18 cellular contexts compared by ENCODE assay signal in the genomic region with DNA sequence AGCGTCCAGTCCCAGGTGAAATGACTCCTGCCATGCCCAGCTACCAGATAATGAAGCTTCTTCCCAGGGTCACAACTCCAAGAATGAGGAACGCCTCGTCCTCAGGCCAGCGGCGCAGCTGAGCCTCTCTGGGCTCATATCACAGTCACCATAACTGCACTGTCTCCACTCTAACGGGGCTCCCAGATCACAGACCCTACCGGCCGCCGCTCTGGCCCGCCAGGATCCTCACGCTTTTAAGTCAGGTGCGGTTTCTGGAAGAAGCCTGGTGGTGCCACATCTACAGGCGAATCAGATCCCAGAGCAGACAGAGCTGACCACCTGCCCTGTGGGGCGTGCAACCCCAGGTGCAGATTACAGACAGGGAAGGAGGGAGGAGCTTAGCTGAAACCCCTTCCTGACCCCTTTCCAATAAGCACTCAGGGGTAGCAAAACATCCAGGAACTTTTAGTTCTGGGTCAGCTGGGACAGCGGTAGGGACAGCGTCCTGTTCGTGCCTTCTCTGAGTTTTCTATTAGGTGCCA. TPM values are rescaled to one million over a fixed set of nuclear protein-coding genes. Genes with fewer than 3 reads are reported as not detected.
DNase-seq lines count a peak whose midpoint lies in the region; ATAC-seq and TF ChIP-seq lines count a peak whose summit lies in the region.
"Had no signal": no experiment of that assay in that cellular context is flagged by ENCODE, and none has a peak within 500 bp of the region (broad histone marks: within the 10 kb centered on the region; RNA-seq: fewer than 3 reads in every experiment).

No MANE protein-coding gene starts in this region.

- H3K4me1 Mint-ChIP-seq in GM23338 (peaks cover 51% of the 10 kb centered on the region), WTC11 (peaks cover 55% of the 10 kb centered on the region), mesothelial cell of epicardium (peaks cover 53% of the 10 kb centered on the region), progenitor cell of endocrine pancreas (ENCODE audit: low read depth) (peaks cover 27% of the 10 kb centered on the region)

- H3K4me1 ChIP-seq in GM23338 (ENCODE audit: insufficient read depth) (peaks cover 28% of the 10 kb centered on the region), sigmoid colon (peaks cover 0 to 43% (median 42%) of the 10 kb centered on the region in 4 donors)

- H3F3A ChIP-seq in GM23338 (replicated peaks; ENCODE audit: low read depth) = peaks cover 8% of the 10 kb centered on the region; the same call in 1 of the 2 replicates

- H3K4me3 ChIP-seq in GM23338 (no peak overlapping the region), sigmoid colon (no peak overlapping the region)
- H3K4me3 ChIP-seq: GM23248 had no signal

- H3K27ac ChIP-seq in GM23338 (ENCODE audit: low read depth) (no peak overlapping the region), sigmoid colon (peak overlapping the region in 1 of 4 donors; percentile 93)
- H3K27ac ChIP-seq: GM23248 had no signal

- DNase-seq in GM23338 (ENCODE audit: low spot score) (no peak), WTC11 (ENCODE audit: low spot score) (peak; percentile 31), mesothelial cell of epicardium (ENCODE audit: low spot score in 2 of 2, unreplicated experiment in 2 of 2) (no peak), sigmoid colon (peak; percentile 49), progenitor cell of endocrine pancreas (ENCODE audit: low spot score, unreplicated experiment) (no peak)
- DNase-seq in activated CD4-positive, alpha-beta T cell treated with anti-CD3 and anti-CD28 coated beads for 4 hours = no peak
- DNase-seq: C1 segment of cervical spinal cord, GM23248, KG1, NCI-H1092 treated with DMSO at 0.1 percent for 48 hours, NCI-H1694, NCI-H2107, NCI-H69, SHP77 had no signal

- no peaks in the 10 kb centered on the region for H4K20me1 ChIP-seq in GM23338 (replicated peaks; ENCODE audit: insufficient read depth)

- H3K9me3 ChIP-seq in sigmoid colon = no peaks in the 10 kb centered on the region

- H3K9me3 Mint-ChIP-seq in GM23338 (no peaks in the 10 kb centered on the region), WTC11 (peaks cover 6% of the 10 kb centered on the region), mesothelial cell of epicardium (peaks cover 15% of the 10 kb centered on the region), progenitor cell of endocrine pancreas (ENCODE audit: low read depth) (no peaks in the 10 kb centered on the region)

- TF ChIP-seq EP300 in sigmoid colon (IDR thresholded peaks at IDR 0.05) = no peak

- CTCF ChIA-PET in WTC11 (lab: Charles Lee) = interaction anchor here (3.4 kb wide), 1 partner anchor 53 kb away, joined by 17 read pairs; no protein-coding TSS in a partner anchor

- TF ChIP-seq POLR2A in sigmoid colon (IDR thresholded peaks at IDR 0.05) = no peak

- H3K4me3 Mint-ChIP-seq in GM23338 (no peak overlapping the region), WTC11 (no peak overlapping the region), mesothelial cell of epicardium (no peak overlapping the region), progenitor cell of endocrine pancreas (ENCODE audit: low read depth) (no peak overlapping the region)

- H3K36me3 ChIP-seq in GM23338 (ENCODE audit: insufficient read depth) = no peaks in the 10 kb centered on the region
- no peaks in the 10 kb centered on the region for H3K36me3 ChIP-seq in sigmoid colon

- H3K79me2 ChIP-seq in GM23338 (replicated peaks; ENCODE audit: insufficient read depth) = no peaks in the 10 kb centered on the region

- H3K27ac Mint-ChIP-seq in GM23338 (no peak overlapping the region), WTC11 (no peak overlapping the region), mesothelial cell of epicardium (peak overlapping the region; percentile 75), progenitor cell of endocrine pancreas (no peak overlapping the region)

- intact Hi-C loops in sigmoid colon (cut with DNase I) = loop anchor here (5.0 kb wide), 3 partner anchors 76 to 214 kb away; no protein-coding TSS in a partner anchor

- H3K27me3 Mint-ChIP-seq in GM23338 (ENCODE audit: insufficient read depth, low read depth, poor library complexity) = peaks cover 31% of the 10 kb centered on the region
- H3K27me3 Mint-ChIP-seq in WTC11 (ENCODE audit: low read depth) = peaks cover 43% of the 10 kb centered on the region
- H3K27me3 Mint-ChIP-seq in mesothelial cell of epicardium (ENCODE audit: low read depth) = no peaks in the 10 kb centered on the region
- H3K27me3 Mint-ChIP-seq in progenitor cell of endocrine pancreas = peaks cover 36% of the 10 kb centered on the region

- H2AFZ ChIP-seq in GM23338 = peak overlapping the region; percentile 61; the same call in 1 of the 2 replicates
- H2AFZ ChIP-seq: GM23248 had no signal

- H3K27me3 ChIP-seq in GM23338 (ENCODE audit: insufficient read depth) (peaks cover 27% of the 10 kb centered on the region), sigmoid colon (no peaks in the 10 kb centered on the region)

- no peak for ATAC-seq in GM23338
- ATAC-seq in WTC11 = peak; percentile 11
- no peak for ATAC-seq in GM18870 (IDR thresholded peaks at IDR 0.05; ENCODE audit: unreplicated experiment)
- no peak for ATAC-seq in GM21447 (IDR thresholded peaks at IDR 0.05; ENCODE audit: unreplicated experiment)
- ATAC-seq: Panc1, SK-N-SH treated with all-trans-retinoic acid at 6 μM for 48 hours had no signal

- WGBS in sigmoid colon, 2 donors = 56 to 82% methylated on average over 17 of the region's 17 CpGs

- H3K9me2 ChIP-seq in GM23338 (ENCODE audit: insufficient read depth) = 0 out of 2 replicates have a peak, but pooled peaks cover 6% of the 10 kb centered on the region

- no peaks in the 10 kb centered on the region; the same call in 2 of the 3 replicates for H3K36me3 Mint-ChIP-seq in GM23338 (ENCODE audit: low read depth)
- H3K36me3 Mint-ChIP-seq in WTC11 = no peaks in the 10 kb centered on the region
- peaks cover 3% of the 10 kb centered on the region for H3K36me3 Mint-ChIP-seq in mesothelial cell of epicardium
- no peaks in the 10 kb centered on the region for H3K36me3 Mint-ChIP-seq in progenitor cell of endocrine pancreas (ENCODE audit: insufficient read depth)

- TF ChIP-seq CTCF in GM23338 (conservative IDR thresholded peaks at IDR 0.05; ENCODE audit: low read depth in 2 of 2) (no peak), WTC11 (IDR thresholded peaks at IDR 0.05) (no peak), mesothelial cell of epicardium (IDR thresholded peaks at IDR 0.05; ENCODE audit: unreplicated experiment) (no peak), sigmoid colon (IDR thresholded peaks at IDR 0.05) (no peak), progenitor cell of endocrine pancreas (IDR thresholded peaks at IDR 0.05; ENCODE audit: unreplicated experiment) (no peak)

- peak overlapping the region; percentile 17 for H3K4me2 ChIP-seq in GM23338

- POLR2A ChIA-PET in WTC11 (lab: Charles Lee) = interaction anchor here (1.1 kb wide), 1 partner anchor 36 kb away, joined by 4 read pairs; no protein-coding TSS in a partner anchor

TF ChIP-seq in GM23338, 12 proteins besides CTCF, POLR2A, EP300 and RAD21 (continues in another document):
- TF ChIP-seq, protein P1, sequence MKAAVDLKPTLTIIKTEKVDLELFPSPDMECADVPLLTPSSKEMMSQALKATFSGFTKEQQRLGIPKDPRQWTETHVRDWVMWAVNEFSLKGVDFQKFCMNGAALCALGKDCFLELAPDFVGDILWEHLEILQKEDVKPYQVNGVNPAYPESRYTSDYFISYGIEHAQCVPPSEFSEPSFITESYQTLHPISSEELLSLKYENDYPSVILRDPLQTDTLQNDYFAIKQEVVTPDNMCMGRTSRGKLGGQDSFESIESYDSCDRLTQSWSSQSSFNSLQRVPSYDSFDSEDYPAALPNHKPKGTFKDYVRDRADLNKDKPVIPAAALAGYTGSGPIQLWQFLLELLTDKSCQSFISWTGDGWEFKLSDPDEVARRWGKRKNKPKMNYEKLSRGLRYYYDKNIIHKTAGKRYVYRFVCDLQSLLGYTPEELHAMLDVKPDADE (IDR thresholded peaks at IDR 0.05) = no peak

TF ChIP-seq in WTC11, 78 proteins besides CTCF, POLR2A, EP300 and RAD21:
- TF ChIP-seq JUN (CRISPR knock-in tag; IDR thresholded peaks at IDR 0.05) = no peak
- TF ChIP-seq, protein P2, sequence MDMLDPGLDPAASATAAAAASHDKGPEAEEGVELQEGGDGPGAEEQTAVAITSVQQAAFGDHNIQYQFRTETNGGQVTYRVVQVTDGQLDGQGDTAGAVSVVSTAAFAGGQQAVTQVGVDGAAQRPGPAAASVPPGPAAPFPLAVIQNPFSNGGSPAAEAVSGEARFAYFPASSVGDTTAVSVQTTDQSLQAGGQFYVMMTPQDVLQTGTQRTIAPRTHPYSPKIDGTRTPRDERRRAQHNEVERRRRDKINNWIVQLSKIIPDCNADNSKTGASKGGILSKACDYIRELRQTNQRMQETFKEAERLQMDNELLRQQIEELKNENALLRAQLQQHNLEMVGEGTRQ (CRISPR knock-in tag; IDR thresholded peaks at IDR 0.05) = 0 out of 2 replicates have a peak, but pooled peaks have one; percentile 14

RNA-seq across cellular contexts. Expression of a gene that starts 3.7 kb away (rescaled TPM):
- total RNA-seq in GM23338 (2014; rRNA removed; shearing (Covaris generic)) = 3.0 and 3.1 TPM in 2 replicates
- polyA plus RNA-seq in GM23338 (2016; fragmentation: Nextera tagmentation; extraction: Ambion mirVana) = 0.57 and 1.0 TPM in 2 replicates
- total RNA-seq in WTC11 (2021) = 0.94 to 1.4 TPM (median 1.3 TPM) in 3 replicates
- total RNA-seq in mesothelial cell of epicardium = 70.6 to 78.7 TPM (median 77.6 TPM) in 3 replicates
- total RNA-seq in sigmoid colon = 10 to 100 TPM; 17.0 to 39.1 (median 21.6) TPM
- 10 to 100 TPM in 1 of 3 donors, 1 to 10 TPM in 2; 1.6 to 11.4 (median 9.8) TPM for polyA plus RNA-seq in sigmoid colon
- 18.8 and 23.3 TPM in 2 replicates for total RNA-seq in progenitor cell of endocrine pancreas

Comparison
In these comparisons a context has a peak if more than half of its experiments do, and no peak if none do; other contexts are left out.
1. DNase-seq: peak in WTC11 (single experiment) and sigmoid colon (single experiment); none in GM23338 (single experiment), mesothelial cell of epicardium (0 of 2), progenitor cell of endocrine pancreas (single experiment) and activated CD4-positive, alpha-beta T cell treated with anti-CD3 and anti-CD28 coated beads for 4 hours (0 of 2).